In genomic region chr1:30194046-30194619, GRCh38 we compare ENCODE assay signal across 1 cellular context.
TF ChIP-seq lines count a peak whose summit lies in the region.

No MANE protein-coding gene starts in this region.

TF ChIP-seq in IMR-90, 13 proteins besides CTCF, POLR2A, EP300 and RAD21:
- TF ChIP-seq RFX5 (IDR thresholded peaks at IDR 0.05; ENCODE audit: low read depth, low read length) = no peak
- no peak for TF ChIP-seq CHD1 (IDR thresholded peaks at IDR 0.05; ENCODE audit: low read depth, low read length)
- peak; percentile 13; the same call in 1 of the 2 replicates for TF ChIP-seq MAFK (IDR thresholded peaks at IDR 0.05; ENCODE audit: low read depth, low read length)
- no peak for TF ChIP-seq BHLHE40 (IDR thresholded peaks at IDR 0.05; ENCODE audit: low read depth, low read length)
- no peak for TF ChIP-seq USF2 (IDR thresholded peaks at IDR 0.05; ENCODE audit: low read depth, low read length)
